Comparison of ENCODE assay signal across 9 cellular contexts in the genomic region with DNA sequence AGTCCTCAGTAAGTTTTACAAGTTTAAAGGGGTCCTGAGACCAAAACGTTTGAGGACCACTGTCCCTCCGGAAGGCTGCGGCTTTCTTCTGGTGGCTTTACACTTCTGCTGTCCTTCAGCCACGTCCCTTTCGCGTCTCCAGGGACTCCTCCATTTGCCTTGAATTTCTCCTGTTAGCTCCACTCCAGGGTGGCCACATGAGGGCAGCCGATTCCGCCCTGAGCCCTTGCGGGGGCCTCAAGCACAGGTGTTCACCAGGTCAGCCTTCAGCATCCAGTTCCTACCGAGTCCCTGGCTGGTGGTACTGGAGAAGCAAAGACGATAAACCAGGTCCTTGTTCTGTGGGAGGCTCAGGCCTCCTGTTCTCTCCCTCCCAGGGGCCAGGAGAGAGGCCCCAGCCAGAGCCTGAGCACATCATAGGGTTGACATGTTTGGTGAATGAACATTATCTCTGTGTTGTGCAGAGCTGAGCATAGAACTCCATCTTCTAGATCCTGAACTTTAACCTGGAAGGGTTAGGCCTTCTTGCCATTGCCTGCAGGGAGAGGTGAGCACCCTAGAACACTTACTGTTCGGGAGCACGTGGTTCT. TPM values are rescaled to one million over a fixed set of nuclear protein-coding genes. Genes with fewer than 3 reads are reported as not detected.
DNase-seq lines count a peak whose midpoint lies in the region; ATAC-seq and TF ChIP-seq lines count a peak whose summit lies in the region.
"Had no signal": no experiment of that assay in that cellular context is flagged by ENCODE, and none has a peak within 500 bp of the region (broad histone marks: within the 10 kb centered on the region; RNA-seq: fewer than 3 reads in every experiment).

No MANE protein-coding gene starts in this region.

- DNase-seq in Ammon's horn (ENCODE audit: low spot score) (peak; percentile 73), GM19240 (ENCODE audit: insufficient read length, low spot score) (peak; percentile 41), Karpas-422 (peak; percentile 86), fibroblast of mammary gland (ENCODE audit: low read depth) (peak; percentile 14), aorta (no peak), SKM-1 (lab: John Stamatoyannopoulos, UW; ENCODE audit: unreplicated experiment) (no peak)
- DNase-seq in activated CD8-positive, alpha-beta T cell treated with anti-CD3 and anti-CD28 coated beads, Interleukin-2, amount 10 ng/mL, durations not matched to agents 7 days and 5 days: peak; percentile 57

- whole genome bisulfite sequencing in aorta, 2 donors: 43 to 52% methylated on average over 13 of the region's 13 CpGs

- H3K4me1 ChIP-seq in Karpas-422 (ENCODE audit: low read length): 0 out of 2 replicates have a peak, but pooled peaks cover 4% of the 10 kb centered on the region
- no peaks in the 10 kb centered on the region for H3K4me1 ChIP-seq in neutrophil (ENCODE audit: control insufficient read depth in 1 of 2, insufficient read depth in 1 of 2, low read depth in 1 of 2, low read length in 1 of 2)
- H3K4me1 ChIP-seq in aorta (ENCODE audit: control insufficient read depth in 1 of 2, insufficient read depth in 2 of 2, low read length in 2 of 2): no peaks in the 10 kb centered on the region
- H3K4me1 ChIP-seq: HAP-1 had no signal

- H3K36me3 ChIP-seq in Karpas-422 (ENCODE audit: insufficient read depth, low read length) (no peaks in the 10 kb centered on the region), neutrophil (no peaks in the 10 kb centered on the region), aorta (ENCODE audit: control insufficient read depth in 1 of 2, insufficient read depth in 2 of 2, low read length in 1 of 2) (no peaks in the 10 kb centered on the region)
- H3K36me3 ChIP-seq: HAP-1 had no signal

- CTCF ChIA-PET in activated CD8-positive, alpha-beta T cell treated with anti-CD3 and anti-CD28 coated beads, Interleukin-2, amount 10 ng/mL, durations not matched to agents 7 days and 5 days (lab: Charles Lee): interaction anchor here (0.7 to 1.3 kb wide), 7 partner anchors 9 to 304 kb away, joined by 3 to 5 read pairs (median 3); a partner anchor contains a TSS

- intact Hi-C loops in aorta (cut with DNase I): loop anchor here in 1 of 2 donors (10.0 kb wide), 1 partner anchor 532 kb away; no protein-coding TSS in a partner anchor

- H2AFZ ChIP-seq in Karpas-422 (ENCODE audit: low read length): no peak overlapping the region; the same call in 1 of the 2 replicates

- no peaks in the 10 kb centered on the region for H3K36me3 Mint-ChIP-seq in activated CD8-positive, alpha-beta T cell treated with anti-CD3 and anti-CD28 coated beads, Interleukin-2, amount 10 ng/mL, durations not matched to agents 7 days and 5 days (ENCODE audit: low read depth)

- POLR2A ChIA-PET in activated CD8-positive, alpha-beta T cell treated with anti-CD3 and anti-CD28 coated beads, Interleukin-2, amount 10 ng/mL, durations not matched to agents 7 days and 5 days (lab: Charles Lee): no interaction called here

- no peaks in the 10 kb centered on the region for H4K20me1 ChIP-seq in Karpas-422 (ENCODE audit: insufficient read depth, low read depth, low read length)

- no peaks in the 10 kb centered on the region for H3K27me3 Mint-ChIP-seq in activated CD8-positive, alpha-beta T cell treated with anti-CD3 and anti-CD28 coated beads, Interleukin-2, amount 10 ng/mL, durations not matched to agents 7 days and 5 days (ENCODE audit: low read depth)

- H3K4me1 Mint-ChIP-seq in activated CD8-positive, alpha-beta T cell treated with anti-CD3 and anti-CD28 coated beads, Interleukin-2, amount 10 ng/mL, durations not matched to agents 7 days and 5 days (ENCODE audit: low read depth): peaks cover 2% of the 10 kb centered on the region

- H3K9me3 ChIP-seq in Karpas-422 (ENCODE audit: low read length) (no peaks in the 10 kb centered on the region), neutrophil (no peaks in the 10 kb centered on the region), aorta (ENCODE audit: control insufficient read depth, low read length) (no peaks in the 10 kb centered on the region)
- H3K9me3 ChIP-seq: HAP-1 had no signal

- TF ChIP-seq CTCF in fibroblast of mammary gland (conservative IDR thresholded peaks at IDR 0.05; ENCODE audit: control insufficient read depth, insufficient read depth, low read depth, low read length) (peak; percentile 38), neutrophil (IDR thresholded peaks at IDR 0.05) (peak; percentile 47)

- no peak overlapping the region for H3K9ac ChIP-seq in Karpas-422 (ENCODE audit: low read length)

- no peak overlapping the region for H3K4me3 Mint-ChIP-seq in activated CD8-positive, alpha-beta T cell treated with anti-CD3 and anti-CD28 coated beads, Interleukin-2, amount 10 ng/mL, durations not matched to agents 7 days and 5 days

- H3K27me3 ChIP-seq in Karpas-422 (ENCODE audit: low read length) (no peaks in the 10 kb centered on the region), neutrophil (no peaks in the 10 kb centered on the region), aorta (ENCODE audit: control insufficient read depth in 1 of 2, insufficient read depth in 2 of 2, low read length in 1 of 2) (no peaks in the 10 kb centered on the region)

- peak; percentile 73 for ATAC-seq in activated CD8-positive, alpha-beta T cell treated with anti-CD3 and anti-CD28 coated beads, Interleukin-2, amount 10 ng/mL, durations not matched to agents 7 days and 5 days
- ATAC-seq in aorta (ENCODE audit: low FRiP score): peak; percentile 61

- no peak overlapping the region for H3K4me2 ChIP-seq in Karpas-422 (ENCODE audit: low read depth, low read length, poor library complexity, severe bottlenecking)

- no peaks in the 10 kb centered on the region for H3K9me2 ChIP-seq in Karpas-422 (replicated peaks; ENCODE audit: insufficient read depth, low read length)

- H3K27ac ChIP-seq in Karpas-422 (ENCODE audit: low read length): no peak overlapping the region
- H3K27ac ChIP-seq in neutrophil: no peak overlapping the region
- H3K27ac ChIP-seq in aorta (ENCODE audit: low read depth in 1 of 2, low read length in 2 of 2): no peak overlapping the region

- no peaks in the 10 kb centered on the region for H3K79me2 ChIP-seq in Karpas-422 (ENCODE audit: low read length)

- H3K4me3 ChIP-seq in Karpas-422 (ENCODE audit: low read length): no peak overlapping the region
- H3K4me3 ChIP-seq in fibroblast of mammary gland (ENCODE audit: control insufficient read depth, low read depth, low read length): no peak overlapping the region
- H3K4me3 ChIP-seq in neutrophil (ENCODE audit: low read depth in 1 of 2, low read length in 1 of 2): no peak overlapping the region
- H3K4me3 ChIP-seq in aorta (ENCODE audit: low read length in 2 of 2): no peak overlapping the region
- H3K4me3 ChIP-seq: HAP-1 had no signal

- H3K27ac Mint-ChIP-seq in activated CD8-positive, alpha-beta T cell treated with anti-CD3 and anti-CD28 coated beads, Interleukin-2, amount 10 ng/mL, durations not matched to agents 7 days and 5 days: no peak overlapping the region

- H3K9me3 Mint-ChIP-seq in activated CD8-positive, alpha-beta T cell treated with anti-CD3 and anti-CD28 coated beads, Interleukin-2, amount 10 ng/mL, durations not matched to agents 7 days and 5 days (ENCODE audit: insufficient read depth): no peaks in the 10 kb centered on the region

RNA-seq across cellular contexts. Expression of a gene that starts 27.4 kb away (rescaled TPM):
- total RNA-seq in Karpas-422 (2014; rRNA removed; shearing (Covaris generic); ENCODE audit: low replicate concordance): 12.7 and 22.6 TPM in 2 replicates
- 10 to 100 TPM; 12.1 to 16.4 TPM for total RNA-seq in activated CD8-positive, alpha-beta T cell treated with anti-CD3 and anti-CD28 coated beads, Interleukin-2, amount 10 ng/mL, durations not matched to agents 7 days and 5 days
- 10 to 100 TPM; 13.9 to 27.3 TPM for total RNA-seq in aorta
- 10 to 100 TPM; 11.4 to 37.5 TPM for polyA plus RNA-seq in aorta

RNA-seq across cellular contexts. Expression of a gene that starts 42.3 kb away (rescaled TPM):
- not detected in 2 replicates for total RNA-seq in Karpas-422 (2014; rRNA removed; shearing (Covaris generic); ENCODE audit: low replicate concordance)
- total RNA-seq in activated CD8-positive, alpha-beta T cell treated with anti-CD3 and anti-CD28 coated beads, Interleukin-2, amount 10 ng/mL, durations not matched to agents 7 days and 5 days: 1 to 10 TPM; 3.0 to 3.6 TPM
- 10 to 100 TPM; 14.4 to 15.7 TPM for total RNA-seq in aorta
- 10 to 100 TPM; 11.2 to 12.3 TPM for polyA plus RNA-seq in aorta

Comparison
In these comparisons a context has a peak if more than half of its experiments do, and no peak if none do; other contexts are left out.
1. DNase-seq: peak in Ammon's horn (single experiment), GM19240 (single experiment), Karpas-422 (single experiment), activated CD8-positive, alpha-beta T cell treated with anti-CD3 and anti-CD28 coated beads, Interleukin-2, amount 10 ng/mL, durations not matched to agents 7 days and 5 days (single experiment) and fibroblast of mammary gland (single experiment); none in aorta (0 of 2) and SKM-1 (single experiment).